8 cellular contexts compared by ENCODE assay signal in genomic region chr2:117785740-117786139, GRCh38. TPM values are rescaled to one million over a fixed set of nuclear protein-coding genes. Genes with fewer than 3 reads are reported as not detected.
A peak's percentile ranks its signal among the peaks of the same experiment; 100 is the strongest.
DNase-seq lines count a peak whose midpoint lies in the region; ATAC-seq and TF ChIP-seq lines count a peak whose summit lies in the region.

No MANE protein-coding gene starts in this region.

- DNase-seq in Calu3 (peak; percentile 62), HT-29 (ENCODE audit: low spot score) (peak; percentile 72), astrocyte of the spinal cord (ENCODE audit: low read depth, low spot score) (peak; percentile 52), upper lobe of left lung (peak in 1 of 2 donors; percentile 27), cerebellum (ENCODE audit: low spot score) (no peak)

- H3K4me1 Mint-ChIP-seq in Calu3 (ENCODE audit: low read depth, unreplicated experiment), result no peaks in the 10 kb centered on the region

- CTCF ChIA-PET in Calu3 (lab: Charles Lee), result interaction anchor here (1.6 kb wide), 1 partner anchor 29 kb away, joined by 11 read pairs; the partner anchor contains the start of gene DDX18

- H3K27me3 Mint-ChIP-seq in Calu3 (ENCODE audit: unreplicated experiment), result no peaks in the 10 kb centered on the region

- no peak for TF ChIP-seq POLR2A in upper lobe of left lung (IDR thresholded peaks at IDR 0.05)

- no peak overlapping the region for H3K9ac ChIP-seq in OCI-LY3 (ENCODE audit: low read length)
- no peak overlapping the region for H3K9ac ChIP-seq in liver (ENCODE audit: low read depth in 1 of 2, low read length in 2 of 2)

- ATAC-seq in GM18867 (IDR thresholded peaks at IDR 0.05; ENCODE audit: unreplicated experiment) (peak; percentile 94), upper lobe of left lung (ENCODE audit: low FRiP score in 2 of 2) (no peak)

- no peaks in the 10 kb centered on the region for H3K79me2 ChIP-seq in OCI-LY3 (ENCODE audit: low read length)

- intact Hi-C loops in Calu3 (cut with micrococcal nuclease; ENCODE audit: unreplicated experiment), result loop anchor here (2.0 to 10.0 kb wide), 2 partner anchors 1039 to 1271 kb away; no protein-coding TSS in a partner anchor

- H3K27me3 ChIP-seq in OCI-LY3 (ENCODE audit: low read depth, low read length), result no peaks in the 10 kb centered on the region
- peaks cover 0 to 2% (median 0%) of the 10 kb centered on the region in 4 donors for H3K27me3 ChIP-seq in liver (ENCODE audit: control insufficient read depth in 4 of 4, insufficient read depth in 4 of 4, low read length in 3 of 4)
- H3K27me3 ChIP-seq in upper lobe of left lung, result no peaks in the 10 kb centered on the region

- BruUV-seq in Calu3 (replicated peaks; lab: Mats Ljungman, UMichigan), result no TSS peak

- H4K20me1 ChIP-seq in OCI-LY3 (ENCODE audit: insufficient read depth, low read length), result no peaks in the 10 kb centered on the region

- in situ Hi-C loops in astrocyte of the spinal cord (cut with HindIII; ENCODE audit: low sequenced_read_pairs), result no loop called here

- H3K4me1 ChIP-seq in OCI-LY3 (ENCODE audit: low read length) (no peaks in the 10 kb centered on the region), liver (ENCODE audit: control insufficient read depth in 4 of 4, insufficient read depth in 4 of 4, low read length in 3 of 4) (no peaks in the 10 kb centered on the region), upper lobe of left lung (no peaks in the 10 kb centered on the region)

- H3K27ac ChIP-seq in OCI-LY3 (ENCODE audit: low read length) (no peak overlapping the region), liver (ENCODE audit: low read depth in 1 of 2, low read length in 2 of 2) (no peak overlapping the region), upper lobe of left lung (no peak overlapping the region)

- no peak overlapping the region for H3K27ac Mint-ChIP-seq in Calu3 (ENCODE audit: unreplicated experiment)

- no peak overlapping the region for H2AFZ ChIP-seq in OCI-LY3 (ENCODE audit: low read depth, low read length)

- H3K9me3 ChIP-seq in OCI-LY3 (ENCODE audit: insufficient read depth, low read length), result no peaks in the 10 kb centered on the region
- peaks cover 0 to 4% (median 1%) of the 10 kb centered on the region in 4 donors for H3K9me3 ChIP-seq in liver (ENCODE audit: control insufficient read depth in 4 of 4, low read length in 3 of 4)
- H3K9me3 ChIP-seq in upper lobe of left lung, result no peaks in the 10 kb centered on the region

- H3K4me3 ChIP-seq in OCI-LY3 (ENCODE audit: low read length) (no peak overlapping the region), astrocyte of the spinal cord (ENCODE audit: low read depth, low read length) (no peak overlapping the region), liver (ENCODE audit: low read depth in 1 of 3, low read length in 3 of 3) (no peak overlapping the region), upper lobe of left lung (no peak overlapping the region)

- TF ChIP-seq RAD21 in liver (IDR thresholded peaks at IDR 0.05), result peak; percentile 67 to 76

- no peaks in the 10 kb centered on the region for H3K36me3 Mint-ChIP-seq in Calu3 (ENCODE audit: insufficient read depth, unreplicated experiment)

- H3K4me2 ChIP-seq in OCI-LY3 (ENCODE audit: low read length), result no peak overlapping the region

- no peak overlapping the region for H3K4me3 Mint-ChIP-seq in Calu3 (ENCODE audit: low read depth, unreplicated experiment)

- TF ChIP-seq CTCF in Calu3 (IDR thresholded peaks at IDR 0.05; ENCODE audit: unreplicated experiment) (peak; percentile 59), OCI-LY3 (IDR thresholded peaks at IDR 0.05; ENCODE audit: low read depth, low read length) (peak; percentile 78), astrocyte of the spinal cord (IDR thresholded peaks at IDR 0.05; ENCODE audit: low read depth, low read length) (peak; percentile 68), liver (IDR thresholded peaks at IDR 0.05; ENCODE audit: low read depth, low read length, missing input control) (peak; percentile 55), upper lobe of left lung (IDR thresholded peaks at IDR 0.05) (peak; percentile 8 to 58 (median 42))

- no peak for TF ChIP-seq EP300 in upper lobe of left lung (IDR thresholded peaks at IDR 0.05)

- H3K36me3 ChIP-seq in OCI-LY3 (replicated peaks; ENCODE audit: low read depth, low read length) (no peaks in the 10 kb centered on the region), liver (ENCODE audit: control insufficient read depth in 4 of 4, insufficient read depth in 3 of 4, low read depth in 1 of 4, low read length in 3 of 4) (no peaks in the 10 kb centered on the region), upper lobe of left lung (no peaks in the 10 kb centered on the region)

- H3K9me3 Mint-ChIP-seq in Calu3 (ENCODE audit: low read depth, unreplicated experiment), result peaks cover 6% of the 10 kb centered on the region

TF ChIP-seq in liver, 16 proteins besides CTCF, POLR2A, EP300 and RAD21:
- TF ChIP-seq FOXA2 (IDR thresholded peaks at IDR 0.05) (no peak), EGR1 (IDR thresholded peaks at IDR 0.05; ENCODE audit: low read depth in 2 of 2) (no peak), HNF4A (conservative IDR thresholded peaks at IDR 0.05) (no peak), JUND (IDR thresholded peaks at IDR 0.05) (no peak), MAX (IDR thresholded peaks at IDR 0.05) (no peak), YY1 (IDR thresholded peaks at IDR 0.05) (no peak), RXRA (IDR thresholded peaks at IDR 0.05) (no peak), NR2F2 (IDR thresholded peaks at IDR 0.05) (no peak), FOXA1 (IDR thresholded peaks at IDR 0.05) (no peak), SP1 (IDR thresholded peaks at IDR 0.05) (no peak), ATF3 (IDR thresholded peaks at IDR 0.05) (no peak), GABPA (IDR thresholded peaks at IDR 0.05 in 1 of 2, conservative IDR thresholded peaks at IDR 0.05 in 1 of 2) (no peak)
- TF ChIP-seq, protein P1, sequence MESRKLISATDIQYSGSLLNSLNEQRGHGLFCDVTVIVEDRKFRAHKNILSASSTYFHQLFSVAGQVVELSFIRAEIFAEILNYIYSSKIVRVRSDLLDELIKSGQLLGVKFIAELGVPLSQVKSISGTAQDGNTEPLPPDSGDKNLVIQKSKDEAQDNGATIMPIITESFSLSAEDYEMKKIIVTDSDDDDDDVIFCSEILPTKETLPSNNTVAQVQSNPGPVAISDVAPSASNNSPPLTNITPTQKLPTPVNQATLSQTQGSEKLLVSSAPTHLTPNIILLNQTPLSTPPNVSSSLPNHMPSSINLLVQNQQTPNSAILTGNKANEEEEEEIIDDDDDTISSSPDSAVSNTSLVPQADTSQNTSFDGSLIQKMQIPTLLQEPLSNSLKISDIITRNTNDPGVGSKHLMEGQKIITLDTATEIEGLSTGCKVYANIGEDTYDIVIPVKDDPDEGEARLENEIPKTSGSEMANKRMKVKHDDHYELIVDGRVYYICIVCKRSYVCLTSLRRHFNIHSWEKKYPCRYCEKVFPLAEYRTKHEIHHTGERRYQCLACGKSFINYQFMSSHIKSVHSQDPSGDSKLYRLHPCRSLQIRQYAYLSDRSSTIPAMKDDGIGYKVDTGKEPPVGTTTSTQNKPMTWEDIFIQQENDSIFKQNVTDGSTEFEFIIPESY (IDR thresholded peaks at IDR 0.05), result no peak
- TF ChIP-seq, protein P2, sequence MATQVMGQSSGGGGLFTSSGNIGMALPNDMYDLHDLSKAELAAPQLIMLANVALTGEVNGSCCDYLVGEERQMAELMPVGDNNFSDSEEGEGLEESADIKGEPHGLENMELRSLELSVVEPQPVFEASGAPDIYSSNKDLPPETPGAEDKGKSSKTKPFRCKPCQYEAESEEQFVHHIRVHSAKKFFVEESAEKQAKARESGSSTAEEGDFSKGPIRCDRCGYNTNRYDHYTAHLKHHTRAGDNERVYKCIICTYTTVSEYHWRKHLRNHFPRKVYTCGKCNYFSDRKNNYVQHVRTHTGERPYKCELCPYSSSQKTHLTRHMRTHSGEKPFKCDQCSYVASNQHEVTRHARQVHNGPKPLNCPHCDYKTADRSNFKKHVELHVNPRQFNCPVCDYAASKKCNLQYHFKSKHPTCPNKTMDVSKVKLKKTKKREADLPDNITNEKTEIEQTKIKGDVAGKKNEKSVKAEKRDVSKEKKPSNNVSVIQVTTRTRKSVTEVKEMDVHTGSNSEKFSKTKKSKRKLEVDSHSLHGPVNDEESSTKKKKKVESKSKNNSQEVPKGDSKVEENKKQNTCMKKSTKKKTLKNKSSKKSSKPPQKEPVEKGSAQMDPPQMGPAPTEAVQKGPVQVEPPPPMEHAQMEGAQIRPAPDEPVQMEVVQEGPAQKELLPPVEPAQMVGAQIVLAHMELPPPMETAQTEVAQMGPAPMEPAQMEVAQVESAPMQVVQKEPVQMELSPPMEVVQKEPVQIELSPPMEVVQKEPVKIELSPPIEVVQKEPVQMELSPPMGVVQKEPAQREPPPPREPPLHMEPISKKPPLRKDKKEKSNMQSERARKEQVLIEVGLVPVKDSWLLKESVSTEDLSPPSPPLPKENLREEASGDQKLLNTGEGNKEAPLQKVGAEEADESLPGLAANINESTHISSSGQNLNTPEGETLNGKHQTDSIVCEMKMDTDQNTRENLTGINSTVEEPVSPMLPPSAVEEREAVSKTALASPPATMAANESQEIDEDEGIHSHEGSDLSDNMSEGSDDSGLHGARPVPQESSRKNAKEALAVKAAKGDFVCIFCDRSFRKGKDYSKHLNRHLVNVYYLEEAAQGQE (IDR thresholded peaks at IDR 0.05), result no peak

RNA-seq across cellular contexts. Expression of gene DDX18, which starts 28.8 kb away (rescaled TPM):
- total RNA-seq in Calu3 (2022) (106 and 114 TPM in 2 replicates), liver (10 to 100 TPM; 23.9 to 34.4 TPM), upper lobe of left lung (10 to 100 TPM; 16.4 to 65.8 (median 46.7) TPM), cerebellum (46.6 TPM)
- total RNA-seq in HT-29 (2014; rRNA removed; shearing (Covaris generic)), result 28.5 and 33.2 TPM in 2 replicates
- 10 to 100 TPM; 16.3 to 22.8 TPM for polyA plus RNA-seq in liver
